In the genomic region with DNA sequence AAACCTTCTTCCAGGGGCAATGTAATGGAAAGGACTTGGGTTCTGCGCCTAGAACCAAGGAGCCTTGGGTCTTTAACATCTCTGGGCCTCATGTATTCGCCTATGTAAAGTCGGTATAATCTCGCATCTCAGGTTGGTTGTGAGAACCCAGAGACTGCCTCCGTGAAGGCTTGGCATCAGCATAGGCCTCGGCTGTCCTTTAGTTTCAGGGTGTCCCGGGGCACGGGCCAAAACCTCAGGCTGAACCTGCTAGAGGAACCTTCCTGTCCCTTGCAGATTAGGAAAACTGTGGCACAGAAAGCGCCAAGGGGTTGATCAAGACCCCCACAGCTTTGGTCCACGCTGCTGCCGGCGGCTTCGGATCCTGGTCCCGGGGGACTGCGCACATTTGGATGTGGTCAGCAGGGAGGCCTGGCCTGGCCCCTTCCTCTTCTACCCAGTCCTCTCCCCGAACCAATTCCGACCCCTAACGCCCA, we compare ENCODE assay signal across 8 cellular contexts. TPM values are rescaled to one million over a fixed set of nuclear protein-coding genes. Genes with fewer than 3 reads are reported as not detected.
DNase-seq lines count a peak whose midpoint lies in the region; ATAC-seq and TF ChIP-seq lines count a peak whose summit lies in the region.

No MANE protein-coding gene starts in this region.

- H3K4me1 ChIP-seq in heart right ventricle: peaks cover 7 to 57% (median 25%) of the 10 kb centered on the region in 9 donors
- peaks cover 0 to 8% of the 10 kb centered on the region in 2 donors for H3K4me1 ChIP-seq in breast epithelium
- peaks cover 52% of the 10 kb centered on the region for H3K4me1 ChIP-seq in mononuclear cell (ENCODE audit: insufficient read depth, low read length)
- H3K4me1 ChIP-seq in urinary bladder (ENCODE audit: insufficient read depth): no peaks in the 10 kb centered on the region

- intact Hi-C loops in heart right ventricle (cut with DNase I) (loop anchor here in 3 of 10 donors (2.0 to 5.0 kb wide), 3 partner anchors 77 to 132 kb away; a partner anchor contains a TSS), cardiac septum (cut with DNase I) (loop anchor here (5.0 kb wide), 2 partner anchors 48 to 82 kb away; a partner anchor contains a TSS), breast epithelium (cut with DNase I; ENCODE audit: low total_unique reads) (no loop called here), lower leg skin (cut with DNase I; ENCODE audit: low total_unique reads) (no loop called here)

- TF ChIP-seq POLR2A in breast epithelium (IDR thresholded peaks at IDR 0.05) (no peak), lower leg skin (IDR thresholded peaks at IDR 0.05) (no peak)

- ATAC-seq in heart right ventricle: no peak

- H3K36me3 ChIP-seq in heart right ventricle: peaks cover 0 to 13% (median 0%) of the 10 kb centered on the region in 9 donors
- no peaks in the 10 kb centered on the region for H3K36me3 ChIP-seq in breast epithelium
- no peaks in the 10 kb centered on the region for H3K36me3 ChIP-seq in urinary bladder (ENCODE audit: insufficient read depth)

- H3K27ac ChIP-seq in heart right ventricle: peak overlapping the region; percentile 55 to 96 (median 86)
- peak overlapping the region; percentile 83 to 93 for H3K27ac ChIP-seq in breast epithelium
- H3K27ac ChIP-seq in urinary bladder (ENCODE audit: low read depth): peak overlapping the region; percentile 48

- no peak for TF ChIP-seq CTCF in heart right ventricle (IDR thresholded peaks at IDR 0.05)
- TF ChIP-seq CTCF in breast epithelium (IDR thresholded peaks at IDR 0.05): no peak
- TF ChIP-seq CTCF in lower leg skin (IDR thresholded peaks at IDR 0.05): no peak

- H3K4me3 ChIP-seq in heart right ventricle: peak overlapping the region; percentile 76 to 100 (median 94)
- H3K4me3 ChIP-seq in breast epithelium: peak overlapping the region; percentile 80 to 88 (median 84)
- H3K4me3 ChIP-seq in mononuclear cell (ENCODE audit: low read length): peak overlapping the region; percentile 87
- peak overlapping the region; percentile 11 for H3K4me3 ChIP-seq in urinary bladder (ENCODE audit: low read depth, low read length)
- H3K4me3 ChIP-seq in lower leg skin (ENCODE audit: low read depth, poor library complexity, severe bottlenecking): no peak overlapping the region

- 63 to 66% methylated on average over 18 of the region's 18 CpGs for WGBS in heart right ventricle, 2 donors
- 65% methylated on average over 18 of the region's 18 CpGs for WGBS in urinary bladder
- WGBS in lower leg skin, 2 donors: 70 to 76% methylated on average over 11 to 18 of the region's 18 CpGs

- no peak for DNase-seq in heart right ventricle
- DNase-seq in cardiac septum (ENCODE audit: low spot score): no peak
- no peak for DNase-seq in breast epithelium (ENCODE audit: low spot score in 2 of 2)
- DNase-seq in RKO (ENCODE audit: low spot score): no peak
- no peak for DNase-seq in lower leg skin (ENCODE audit: low spot score in 2 of 2)
- no peak for DNase-seq in NK-92 (lab: John Stamatoyannopoulos, UW; ENCODE audit: unreplicated experiment)

- H3K27me3 ChIP-seq in heart right ventricle (no peaks in the 10 kb centered on the region), breast epithelium (no peaks in the 10 kb centered on the region), mononuclear cell (ENCODE audit: insufficient read depth, low read length) (no peaks in the 10 kb centered on the region)

- no peaks in the 10 kb centered on the region for H3K9me3 ChIP-seq in heart right ventricle
- no peaks in the 10 kb centered on the region for H3K9me3 ChIP-seq in breast epithelium
- H3K9me3 ChIP-seq in mononuclear cell (ENCODE audit: low read depth, low read length): no peaks in the 10 kb centered on the region

RNA-seq across cellular contexts. Expression of a gene that starts 0.8 kb away (rescaled TPM):
- total RNA-seq in heart right ventricle (10 to 100 TPM in 8 of 10 donors, 1 to 10 TPM in 2; 8.9 to 12.7 (median 11.7) TPM), cardiac septum (8.8 TPM), breast epithelium (10 to 100 TPM; 17.8 to 31.8 (median 27.1) TPM), mononuclear cell (32.5 TPM), urinary bladder (22.8 TPM), lower leg skin (10 to 100 TPM; 39.7 to 51.1 (median 46.8) TPM)
- polyA plus RNA-seq in heart right ventricle (1 to 10 TPM; 7.1 to 7.2 TPM), urinary bladder (11.0 TPM)

RNA-seq across cellular contexts. Expression of a gene that starts 41.8 kb away (rescaled TPM):
- total RNA-seq in heart right ventricle (10 to 100 TPM in 4 of 10 donors, 1 to 10 TPM in 6; 7.4 to 17.6 (median 9.6) TPM), cardiac septum (12.4 TPM), breast epithelium (10 to 100 TPM in 2 of 3 donors, 1 to 10 TPM in 1; 7.8 to 13.3 (median 11.1) TPM), mononuclear cell (2.0 TPM), urinary bladder (22.4 TPM), lower leg skin (10 to 100 TPM; 10.3 to 18.0 (median 13.3) TPM)
- polyA plus RNA-seq in heart right ventricle (10 to 100 TPM in 1 of 2 donors, 1 to 10 TPM in 1; 5.4 to 19.1 TPM), urinary bladder (26.4 TPM)

RNA-seq across cellular contexts. Expression of a gene that starts 50.7 kb away (rescaled TPM):
- 10 to 100 TPM in 1 of 10 donors, 1 to 10 TPM in 9; 4.8 to 12.4 (median 5.7) TPM for total RNA-seq in heart right ventricle
- polyA plus RNA-seq in heart right ventricle: 10 to 100 TPM in 1 of 2 donors, 1 to 10 TPM in 1; 9.7 to 17.9 TPM
- total RNA-seq in cardiac septum: 11.0 TPM
- total RNA-seq in breast epithelium: 10 to 100 TPM; 35.1 to 42.6 (median 36.4) TPM
- 18.4 TPM for total RNA-seq in mononuclear cell
- total RNA-seq in urinary bladder: 7.3 TPM
- polyA plus RNA-seq in urinary bladder: 38.1 TPM
- 10 to 100 TPM; 46.3 to 51.0 (median 49.4) TPM for total RNA-seq in lower leg skin

RNA-seq across cellular contexts. Expression of a gene that starts 50.8 kb away (rescaled TPM):
- total RNA-seq in heart right ventricle (10 to 100 TPM in 1 of 10 donors, 1 to 10 TPM in 9; 3.9 to 10.5 (median 5.0) TPM), cardiac septum (9.5 TPM), breast epithelium (10 to 100 TPM; 19.5 to 60.0 (median 40.1) TPM), mononuclear cell (8.5 TPM), urinary bladder (4.7 TPM), lower leg skin (10 to 100 TPM; 47.3 to 97.8 (median 67.9) TPM)
- polyA plus RNA-seq in heart right ventricle (10 to 100 TPM in 1 of 2 donors, 1 to 10 TPM in 1; 8.6 to 17.3 TPM), urinary bladder (20.4 TPM)

RNA-seq across cellular contexts. Expression of a gene that starts 55.6 kb away (rescaled TPM):
- total RNA-seq in heart right ventricle (10 to 100 TPM; 32.9 to 71.3 (median 38.6) TPM), cardiac septum (49.1 TPM), breast epithelium (100 to 1,000 TPM in 1 of 3 donors, 10 to 100 TPM in 2; 46.9 to 113 (median 62.5) TPM), mononuclear cell (2.7 TPM), urinary bladder (4.5 TPM), lower leg skin (100 to 1,000 TPM in 1 of 4 donors, 10 to 100 TPM in 3; 48.3 to 131 (median 64.7) TPM)
- polyA plus RNA-seq in heart right ventricle (100 to 1,000 TPM in 1 of 2 donors, 1 to 10 TPM in 1; 9.1 to 199 TPM), urinary bladder (75.2 TPM)
